Comparison of ENCODE assay signal across 11 cellular contexts in the genomic region with DNA sequence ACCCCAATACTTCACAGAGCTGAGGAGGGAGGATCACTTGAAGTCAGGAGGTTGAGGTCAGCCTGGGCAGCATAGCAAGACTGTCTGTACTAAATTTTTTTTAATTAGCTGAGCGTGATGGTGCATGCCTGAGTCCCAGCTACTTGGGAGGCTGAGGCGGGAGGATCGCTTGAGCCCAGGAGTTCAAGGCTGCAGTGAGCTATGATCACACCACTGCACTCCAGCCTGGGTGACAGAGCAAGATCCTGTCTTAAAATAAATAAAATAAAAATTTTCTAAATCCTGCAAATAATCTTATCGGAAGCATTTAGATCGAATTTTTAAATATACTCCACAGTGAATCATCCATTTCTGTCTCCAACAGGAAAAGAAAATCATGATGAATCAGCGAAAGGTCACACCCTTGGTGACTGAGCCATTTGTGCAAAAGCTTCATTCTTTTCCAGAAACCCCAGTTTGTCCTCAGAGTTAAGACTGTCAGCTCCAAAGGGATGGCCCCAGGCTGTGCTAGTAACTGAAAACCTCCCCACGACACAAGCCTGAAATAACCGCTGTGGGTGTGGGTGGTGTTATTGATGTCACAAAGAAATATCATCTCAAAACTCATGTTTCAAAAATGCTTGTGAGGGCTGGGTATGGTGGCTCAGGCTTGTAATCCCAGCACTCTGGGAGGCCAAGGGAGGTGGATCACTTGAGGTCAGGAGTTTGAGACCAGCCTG.
DNase-seq lines count a peak whose midpoint lies in the region; ATAC-seq and TF ChIP-seq lines count a peak whose summit lies in the region.
"Had no signal": no experiment of that assay in that cellular context is flagged by ENCODE, and none has a peak within 500 bp of the region (broad histone marks: within the 10 kb centered on the region; RNA-seq: fewer than 3 reads in every experiment).

No MANE protein-coding gene starts in this region.

- no peak for ATAC-seq in WTC11

- 53 to 68% (median 61%) methylated on average over 8 of the region's 8 CpGs for WGBS in spleen, 5 donors

- peaks cover 0 to 3% (median 0%) of the 10 kb centered on the region in 8 donors for H3K9me3 ChIP-seq in spleen
- H3K9me3 ChIP-seq: BLaER1 had no signal

- no peaks in the 10 kb centered on the region for H3K27me3 ChIP-seq in spleen (replicated peaks in 1 of 7)
- H3K27me3 ChIP-seq: BLaER1 had no signal

- CTCF ChIA-PET in activated CD4-positive, alpha-beta memory T cell treated with anti-CD3 and anti-CD28 coated beads for 36 hours (lab: Charles Lee): interaction anchor here (0.6 kb wide), 2 partner anchors 24 to 346 kb away, joined by 3 read pairs; no protein-coding TSS in a partner anchor
- CTCF ChIA-PET in activated CD4-positive, alpha-beta memory T cell treated with anti-CD3 and anti-CD28 coated beads, Interleukin-2, amount 10 ng/mL, durations not matched to agents 7 days and 5 days (lab: Charles Lee): no interaction called here
- CTCF ChIA-PET in WTC11 (lab: Charles Lee): interaction anchor here (1.1 to 1.6 kb wide), 2 partner anchors 19 to 121 kb away, joined by 3 to 8 read pairs; no protein-coding TSS in a partner anchor

- no peak overlapping the region for H3K4me3 Mint-ChIP-seq in activated CD4-positive, alpha-beta memory T cell treated with anti-CD3 and anti-CD28 coated beads for 36 hours
- no peak overlapping the region for H3K4me3 Mint-ChIP-seq in activated CD4-positive, alpha-beta memory T cell treated with anti-CD3 and anti-CD28 coated beads, Interleukin-2, amount 10 ng/mL, durations not matched to agents 7 days and 5 days
- no peak overlapping the region for H3K4me3 Mint-ChIP-seq in WTC11

- H3K27ac ChIP-seq in spleen: peak overlapping the region in 6 of 8 donors; percentile 21 to 51 (median 36)
- H3K27ac ChIP-seq: BLaER1 had no signal

- POLR2A ChIA-PET in activated CD4-positive, alpha-beta memory T cell treated with anti-CD3 and anti-CD28 coated beads for 36 hours (lab: Charles Lee): no interaction called here
- POLR2A ChIA-PET in activated CD4-positive, alpha-beta memory T cell treated with anti-CD3 and anti-CD28 coated beads, Interleukin-2, amount 10 ng/mL, durations not matched to agents 7 days and 5 days (lab: Charles Lee): no interaction called here
- POLR2A ChIA-PET in WTC11 (lab: Charles Lee): no interaction called here

- DNase-seq in activated CD4-positive, alpha-beta memory T cell treated with anti-CD3 and anti-CD28 coated beads for 36 hours: peak; percentile 21
- DNase-seq in activated CD4-positive, alpha-beta memory T cell treated with anti-CD3 and anti-CD28 coated beads, Interleukin-2, amount 10 ng/mL, durations not matched to agents 7 days and 5 days: no peak
- DNase-seq in SW 1271 (lab: John Stamatoyannopoulos, UW) (peak; percentile 93 to 98), fibroblast of the conjunctiva (ENCODE audit: low read depth) (peak; percentile 84), spleen (no peak), NOMO-1 treated with dmso at 0.1 percent for 144 hours (lab: John Stamatoyannopoulos, UW; ENCODE audit: unreplicated experiment) (no peak), WTC11 (ENCODE audit: low spot score) (no peak)
- no peak for DNase-seq in activated CD8-positive, alpha-beta memory T cell treated with anti-CD3 and anti-CD28 coated beads, Interleukin-2, amount 50 U/mL, for 48 hours
- DNase-seq: cortex of kidney, NCI-H2171 had no signal

- no peaks in the 10 kb centered on the region for H3K36me3 ChIP-seq in spleen
- H3K36me3 ChIP-seq: BLaER1 had no signal

- H3K4me1 ChIP-seq in spleen: peaks cover 0 to 14% (median 0%) of the 10 kb centered on the region in 6 donors
- H3K4me1 ChIP-seq: BLaER1 had no signal

- no peaks in the 10 kb centered on the region for H3K4me1 Mint-ChIP-seq in activated CD4-positive, alpha-beta memory T cell treated with anti-CD3 and anti-CD28 coated beads for 36 hours (ENCODE audit: low read depth)
- no peaks in the 10 kb centered on the region for H3K4me1 Mint-ChIP-seq in activated CD4-positive, alpha-beta memory T cell treated with anti-CD3 and anti-CD28 coated beads, Interleukin-2, amount 10 ng/mL, durations not matched to agents 7 days and 5 days
- H3K4me1 Mint-ChIP-seq in WTC11: no peaks in the 10 kb centered on the region

- no peak overlapping the region for H3K27ac Mint-ChIP-seq in activated CD4-positive, alpha-beta memory T cell treated with anti-CD3 and anti-CD28 coated beads for 36 hours
- no peak overlapping the region for H3K27ac Mint-ChIP-seq in activated CD4-positive, alpha-beta memory T cell treated with anti-CD3 and anti-CD28 coated beads, Interleukin-2, amount 10 ng/mL, durations not matched to agents 7 days and 5 days
- no peak overlapping the region for H3K27ac Mint-ChIP-seq in WTC11

- no peak for TF ChIP-seq POLR2A in spleen (IDR thresholded peaks at IDR 0.05)

- intact Hi-C loops in activated CD4-positive, alpha-beta memory T cell treated with anti-CD3 and anti-CD28 coated beads for 36 hours (cut with micrococcal nuclease): no loop called here
- intact Hi-C loops in spleen (cut with DNase I; ENCODE audit: low total_unique reads): no loop called here

- H3K36me3 Mint-ChIP-seq in activated CD4-positive, alpha-beta memory T cell treated with anti-CD3 and anti-CD28 coated beads for 36 hours: no peaks in the 10 kb centered on the region
- H3K36me3 Mint-ChIP-seq in activated CD4-positive, alpha-beta memory T cell treated with anti-CD3 and anti-CD28 coated beads, Interleukin-2, amount 10 ng/mL, durations not matched to agents 7 days and 5 days (ENCODE audit: low read depth): no peaks in the 10 kb centered on the region
- no peaks in the 10 kb centered on the region for H3K36me3 Mint-ChIP-seq in WTC11

- H3K4me3 ChIP-seq in spleen: no peak overlapping the region
- H3K4me3 ChIP-seq: BLaER1 had no signal

- no peaks in the 10 kb centered on the region for H3K27me3 Mint-ChIP-seq in activated CD4-positive, alpha-beta memory T cell treated with anti-CD3 and anti-CD28 coated beads for 36 hours
- peaks cover 2% of the 10 kb centered on the region for H3K27me3 Mint-ChIP-seq in activated CD4-positive, alpha-beta memory T cell treated with anti-CD3 and anti-CD28 coated beads, Interleukin-2, amount 10 ng/mL, durations not matched to agents 7 days and 5 days
- H3K27me3 Mint-ChIP-seq in WTC11 (ENCODE audit: low read depth): peaks cover 12% of the 10 kb centered on the region; the same call in 1 of the 2 replicates

- H3K9me3 Mint-ChIP-seq in activated CD4-positive, alpha-beta memory T cell treated with anti-CD3 and anti-CD28 coated beads for 36 hours: no peaks in the 10 kb centered on the region
- H3K9me3 Mint-ChIP-seq in activated CD4-positive, alpha-beta memory T cell treated with anti-CD3 and anti-CD28 coated beads, Interleukin-2, amount 10 ng/mL, durations not matched to agents 7 days and 5 days: no peaks in the 10 kb centered on the region
- H3K9me3 Mint-ChIP-seq in WTC11: peaks cover 6% of the 10 kb centered on the region; the same call in 1 of the 2 replicates

- no peak for TF ChIP-seq CTCF in spleen (IDR thresholded peaks at IDR 0.05 in 8 of 11, conservative IDR thresholded peaks at IDR 0.05 in 3 of 11)
- TF ChIP-seq CTCF in WTC11 (IDR thresholded peaks at IDR 0.05): no peak

TF ChIP-seq in WTC11, 78 proteins besides CTCF, POLR2A, EP300 and RAD21:
- TF ChIP-seq SMAD4 (CRISPR knock-in tag; IDR thresholded peaks at IDR 0.05): no peak
- TF ChIP-seq, protein P1, sequence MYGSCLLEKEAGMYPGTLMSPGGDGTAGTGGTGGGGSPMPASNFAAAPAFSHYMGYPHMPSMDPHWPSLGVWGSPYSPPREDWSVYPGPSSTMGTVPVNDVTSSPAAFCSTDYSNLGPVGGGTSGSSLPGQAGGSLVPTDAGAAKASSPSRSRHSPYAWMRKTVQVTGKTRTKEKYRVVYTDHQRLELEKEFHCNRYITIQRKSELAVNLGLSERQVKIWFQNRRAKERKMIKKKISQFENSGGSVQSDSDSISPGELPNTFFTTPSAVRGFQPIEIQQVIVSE (CRISPR knock-in tag; IDR thresholded peaks at IDR 0.05; ENCODE audit: borderline replicate concordance): no peak
- TF ChIP-seq ZNF416 (CRISPR knock-in tag; IDR thresholded peaks at IDR 0.05): no peak
- TF ChIP-seq TP53 (CRISPR knock-in tag; IDR thresholded peaks at IDR 0.05): no peak
- no peak for TF ChIP-seq SOX15 (CRISPR knock-in tag; IDR thresholded peaks at IDR 0.05)
- TF ChIP-seq ELF4 (CRISPR knock-in tag; IDR thresholded peaks at IDR 0.05; ENCODE audit: low read depth): no peak
- TF ChIP-seq, protein P2, sequence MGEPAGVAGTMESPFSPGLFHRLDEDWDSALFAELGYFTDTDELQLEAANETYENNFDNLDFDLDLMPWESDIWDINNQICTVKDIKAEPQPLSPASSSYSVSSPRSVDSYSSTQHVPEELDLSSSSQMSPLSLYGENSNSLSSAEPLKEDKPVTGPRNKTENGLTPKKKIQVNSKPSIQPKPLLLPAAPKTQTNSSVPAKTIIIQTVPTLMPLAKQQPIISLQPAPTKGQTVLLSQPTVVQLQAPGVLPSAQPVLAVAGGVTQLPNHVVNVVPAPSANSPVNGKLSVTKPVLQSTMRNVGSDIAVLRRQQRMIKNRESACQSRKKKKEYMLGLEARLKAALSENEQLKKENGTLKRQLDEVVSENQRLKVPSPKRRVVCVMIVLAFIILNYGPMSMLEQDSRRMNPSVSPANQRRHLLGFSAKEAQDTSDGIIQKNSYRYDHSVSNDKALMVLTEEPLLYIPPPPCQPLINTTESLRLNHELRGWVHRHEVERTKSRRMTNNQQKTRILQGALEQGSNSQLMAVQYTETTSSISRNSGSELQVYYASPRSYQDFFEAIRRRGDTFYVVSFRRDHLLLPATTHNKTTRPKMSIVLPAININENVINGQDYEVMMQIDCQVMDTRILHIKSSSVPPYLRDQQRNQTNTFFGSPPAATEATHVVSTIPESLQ (CRISPR knock-in tag; IDR thresholded peaks at IDR 0.05): no peak
- TF ChIP-seq, protein P3, sequence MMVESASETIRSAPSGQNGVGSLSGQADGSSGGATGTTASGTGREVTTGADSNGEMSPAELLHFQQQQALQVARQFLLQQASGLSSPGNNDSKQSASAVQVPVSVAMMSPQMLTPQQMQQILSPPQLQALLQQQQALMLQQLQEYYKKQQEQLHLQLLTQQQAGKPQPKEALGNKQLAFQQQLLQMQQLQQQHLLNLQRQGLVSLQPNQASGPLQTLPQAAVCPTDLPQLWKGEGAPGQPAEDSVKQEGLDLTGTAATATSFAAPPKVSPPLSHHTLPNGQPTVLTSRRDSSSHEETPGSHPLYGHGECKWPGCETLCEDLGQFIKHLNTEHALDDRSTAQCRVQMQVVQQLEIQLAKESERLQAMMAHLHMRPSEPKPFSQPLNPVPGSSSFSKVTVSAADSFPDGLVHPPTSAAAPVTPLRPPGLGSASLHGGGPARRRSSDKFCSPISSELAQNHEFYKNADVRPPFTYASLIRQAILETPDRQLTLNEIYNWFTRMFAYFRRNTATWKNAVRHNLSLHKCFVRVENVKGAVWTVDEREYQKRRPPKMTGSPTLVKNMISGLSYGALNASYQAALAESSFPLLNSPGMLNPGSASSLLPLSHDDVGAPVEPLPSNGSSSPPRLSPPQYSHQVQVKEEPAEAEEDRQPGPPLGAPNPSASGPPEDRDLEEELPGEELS (CRISPR knock-in tag; IDR thresholded peaks at IDR 0.05): no peak
- no peak for TF ChIP-seq IRF2 (CRISPR knock-in tag; IDR thresholded peaks at IDR 0.05; ENCODE audit: borderline replicate concordance, low read depth)
- TF ChIP-seq EMX1 (CRISPR knock-in tag; IDR thresholded peaks at IDR 0.05): no peak

Comparison
In these comparisons a context has a peak if more than half of its experiments do, and no peak if none do; other contexts are left out.
1. DNase-seq: peak in activated CD4-positive, alpha-beta memory T cell treated with anti-CD3 and anti-CD28 coated beads for 36 hours (single experiment), SW 1271 (2 of 2) and fibroblast of the conjunctiva (single experiment); none in activated CD4-positive, alpha-beta memory T cell treated with anti-CD3 and anti-CD28 coated beads, Interleukin-2, amount 10 ng/mL, durations not matched to agents 7 days and 5 days (single experiment), spleen (single experiment), NOMO-1 treated with dmso at 0.1 percent for 144 hours (single experiment), WTC11 (single experiment) and activated CD8-positive, alpha-beta memory T cell treated with anti-CD3 and anti-CD28 coated beads, Interleukin-2, amount 50 U/mL, for 48 hours (single experiment).